14 cellular contexts compared by ENCODE assay signal in genomic region chr15:50051344-50051743, GRCh38.
"Had no signal": no experiment of that assay in that cellular context is flagged by ENCODE, and none has a peak within 500 bp of the region (broad histone marks: within the 10 kb centered on the region; RNA-seq: fewer than 3 reads in every experiment).

No MANE protein-coding gene starts in this region.

- H3K36me3 ChIP-seq: gastroesophageal sphincter, upper lobe of left lung had no signal

- H3K27ac ChIP-seq: psoas muscle had no signal

- H3K36me3 Mint-ChIP-seq: naive thymus-derived CD8-positive, alpha-beta T cell had no signal

- DNase-seq: activated CD4-positive, CD25-positive, alpha-beta regulatory T cell; activated naive CD4-positive, alpha-beta T cell; activated naive CD8-positive, alpha-beta T cell treated with anti-CD3 and anti-CD28 coated beads, Interleukin-2, amount 10 ng/mL, durations not matched to agents 7 days and 5 days; cerebellar nuclear complex had no signal

- H3K27ac Mint-ChIP-seq: activated CD4-positive, alpha-beta T cell treated with anti-CD3 and anti-CD28 coated beads, Interleukin-2, amount 10 ng/mL, durations not matched to agents 7 days and 5 days; activated naive CD8-positive, alpha-beta T cell treated with anti-CD3 and anti-CD28 coated beads, Interleukin-2, amount 10 ng/mL, durations not matched to agents 7 days and 5 days; effector memory CD8-positive, alpha-beta T cell; naive thymus-derived CD8-positive, alpha-beta T cell; stimulated activated naive CD8-positive, alpha-beta T cell treated with anti-CD3 and anti-CD28 coated beads, Interleukin-15, Interleukin-2, amounts not matched to agents 100 ng/mL and 50 ng/mL, for 24 hours; T-helper 2 cell treated with Interferon-gamma antibody and Interleukin-4, amounts not matched to agents 5 μg/mL and 100 μg/mL, for 36 hours had no signal

- H3K4me3 Mint-ChIP-seq: activated CD4-positive, alpha-beta T cell treated with anti-CD3 and anti-CD28 coated beads, Interleukin-2, amount 10 ng/mL, durations not matched to agents 7 days and 5 days; activated naive CD8-positive, alpha-beta T cell treated with anti-CD3 and anti-CD28 coated beads, Interleukin-2, amount 10 ng/mL, durations not matched to agents 7 days and 5 days; activated T-helper 1 cell treated with anti-CD3 and anti-CD28 coated beads, Interleukin-12 subunit alpha, Interleukin-12 subunit beta, Interleukin-2, Interleukin-4 antibody, amounts not matched to agents 30 ng/mL and 10 ng/mL and 1 ng/mL, durations not matched to agents 14 hours and 24 hours and 36 hours; effector memory CD8-positive, alpha-beta T cell; naive thymus-derived CD8-positive, alpha-beta T cell; stimulated activated naive CD8-positive, alpha-beta T cell treated with anti-CD3 and anti-CD28 coated beads, Interleukin-15, Interleukin-2, amounts not matched to agents 100 ng/mL and 50 ng/mL, for 24 hours; T-helper 2 cell treated with Interferon-gamma antibody and Interleukin-4, amounts not matched to agents 5 μg/mL and 100 μg/mL, for 36 hours had no signal

- H3K4me3 ChIP-seq: gastroesophageal sphincter, psoas muscle, testis, upper lobe of left lung had no signal

- H3K9me3 ChIP-seq: gastroesophageal sphincter, psoas muscle, testis, upper lobe of left lung had no signal

- ATAC-seq: effector memory CD8-positive, alpha-beta T cell; naive thymus-derived CD8-positive, alpha-beta T cell had no signal

- H3K27me3 ChIP-seq: gastroesophageal sphincter, testis, upper lobe of left lung had no signal

- H3K4me1 ChIP-seq: psoas muscle had no signal

- H3K9me3 Mint-ChIP-seq: activated T-helper 1 cell treated with anti-CD3 and anti-CD28 coated beads, Interleukin-12 subunit alpha, Interleukin-12 subunit beta, Interleukin-2, Interleukin-4 antibody, amounts not matched to agents 30 ng/mL and 10 ng/mL and 1 ng/mL, durations not matched to agents 14 hours and 24 hours and 36 hours; effector memory CD8-positive, alpha-beta T cell; naive thymus-derived CD8-positive, alpha-beta T cell; stimulated activated naive CD8-positive, alpha-beta T cell treated with anti-CD3 and anti-CD28 coated beads, Interleukin-15, Interleukin-2, amounts not matched to agents 100 ng/mL and 50 ng/mL, for 24 hours; T-helper 2 cell treated with Interferon-gamma antibody and Interleukin-4, amounts not matched to agents 5 μg/mL and 100 μg/mL, for 36 hours had no signal
